Comparison of ENCODE assay signal across 1 cellular context in the genomic region with DNA sequence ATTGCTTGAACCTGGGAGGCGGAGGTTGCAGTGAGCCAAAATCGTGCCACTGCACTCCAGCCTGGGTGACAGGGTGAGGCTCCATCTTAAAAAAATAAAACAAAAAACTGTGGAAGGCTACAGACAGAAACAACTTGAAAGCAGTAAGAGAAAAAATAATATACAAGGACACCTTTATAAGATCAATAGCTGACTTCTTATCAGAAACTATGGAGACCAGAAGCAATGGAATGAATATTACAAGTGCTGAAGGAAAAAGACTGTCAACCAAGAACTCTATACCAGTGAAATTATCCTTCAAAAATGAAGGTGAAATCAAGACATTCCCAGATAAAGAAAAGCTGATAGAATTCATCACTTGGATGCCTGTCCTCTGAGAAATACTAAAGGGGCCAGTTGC.
TF ChIP-seq lines count a peak whose summit lies in the region.

No MANE protein-coding gene starts in this region.

TF ChIP-seq in GM12878, 131 proteins besides CTCF, POLR2A, EP300 and RAD21 (continued from another document):
- TF ChIP-seq CBFB (IDR thresholded peaks at IDR 0.05; ENCODE audit: low read depth) (no peak), ZSCAN29 (IDR thresholded peaks at IDR 0.05) (no peak), PML (IDR thresholded peaks at IDR 0.05; ENCODE audit: low read length) (no peak), ZNF274 (IDR thresholded peaks at IDR 0.05; ENCODE audit: insufficient read depth, insufficient read length) (no peak), ZNF622 (IDR thresholded peaks at IDR 0.05) (no peak)
- TF ChIP-seq, protein P1, sequence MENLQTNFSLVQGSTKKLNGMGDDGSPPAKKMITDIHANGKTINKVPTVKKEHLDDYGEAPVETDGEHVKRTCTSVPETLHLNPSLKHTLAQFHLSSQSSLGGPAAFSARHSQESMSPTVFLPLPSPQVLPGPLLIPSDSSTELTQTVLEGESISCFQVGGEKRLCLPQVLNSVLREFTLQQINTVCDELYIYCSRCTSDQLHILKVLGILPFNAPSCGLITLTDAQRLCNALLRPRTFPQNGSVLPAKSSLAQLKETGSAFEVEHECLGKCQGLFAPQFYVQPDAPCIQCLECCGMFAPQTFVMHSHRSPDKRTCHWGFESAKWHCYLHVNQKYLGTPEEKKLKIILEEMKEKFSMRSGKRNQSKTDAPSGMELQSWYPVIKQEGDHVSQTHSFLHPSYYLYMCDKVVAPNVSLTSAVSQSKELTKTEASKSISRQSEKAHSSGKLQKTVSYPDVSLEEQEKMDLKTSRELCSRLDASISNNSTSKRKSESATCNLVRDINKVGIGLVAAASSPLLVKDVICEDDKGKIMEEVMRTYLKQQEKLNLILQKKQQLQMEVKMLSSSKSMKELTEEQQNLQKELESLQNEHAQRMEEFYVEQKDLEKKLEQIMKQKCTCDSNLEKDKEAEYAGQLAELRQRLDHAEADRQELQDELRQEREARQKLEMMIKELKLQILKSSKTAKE (IDR thresholded peaks at IDR 0.05; ENCODE audit: low read depth, poor library complexity, severe bottlenecking): peak; percentile 31
- TF ChIP-seq, protein P2, sequence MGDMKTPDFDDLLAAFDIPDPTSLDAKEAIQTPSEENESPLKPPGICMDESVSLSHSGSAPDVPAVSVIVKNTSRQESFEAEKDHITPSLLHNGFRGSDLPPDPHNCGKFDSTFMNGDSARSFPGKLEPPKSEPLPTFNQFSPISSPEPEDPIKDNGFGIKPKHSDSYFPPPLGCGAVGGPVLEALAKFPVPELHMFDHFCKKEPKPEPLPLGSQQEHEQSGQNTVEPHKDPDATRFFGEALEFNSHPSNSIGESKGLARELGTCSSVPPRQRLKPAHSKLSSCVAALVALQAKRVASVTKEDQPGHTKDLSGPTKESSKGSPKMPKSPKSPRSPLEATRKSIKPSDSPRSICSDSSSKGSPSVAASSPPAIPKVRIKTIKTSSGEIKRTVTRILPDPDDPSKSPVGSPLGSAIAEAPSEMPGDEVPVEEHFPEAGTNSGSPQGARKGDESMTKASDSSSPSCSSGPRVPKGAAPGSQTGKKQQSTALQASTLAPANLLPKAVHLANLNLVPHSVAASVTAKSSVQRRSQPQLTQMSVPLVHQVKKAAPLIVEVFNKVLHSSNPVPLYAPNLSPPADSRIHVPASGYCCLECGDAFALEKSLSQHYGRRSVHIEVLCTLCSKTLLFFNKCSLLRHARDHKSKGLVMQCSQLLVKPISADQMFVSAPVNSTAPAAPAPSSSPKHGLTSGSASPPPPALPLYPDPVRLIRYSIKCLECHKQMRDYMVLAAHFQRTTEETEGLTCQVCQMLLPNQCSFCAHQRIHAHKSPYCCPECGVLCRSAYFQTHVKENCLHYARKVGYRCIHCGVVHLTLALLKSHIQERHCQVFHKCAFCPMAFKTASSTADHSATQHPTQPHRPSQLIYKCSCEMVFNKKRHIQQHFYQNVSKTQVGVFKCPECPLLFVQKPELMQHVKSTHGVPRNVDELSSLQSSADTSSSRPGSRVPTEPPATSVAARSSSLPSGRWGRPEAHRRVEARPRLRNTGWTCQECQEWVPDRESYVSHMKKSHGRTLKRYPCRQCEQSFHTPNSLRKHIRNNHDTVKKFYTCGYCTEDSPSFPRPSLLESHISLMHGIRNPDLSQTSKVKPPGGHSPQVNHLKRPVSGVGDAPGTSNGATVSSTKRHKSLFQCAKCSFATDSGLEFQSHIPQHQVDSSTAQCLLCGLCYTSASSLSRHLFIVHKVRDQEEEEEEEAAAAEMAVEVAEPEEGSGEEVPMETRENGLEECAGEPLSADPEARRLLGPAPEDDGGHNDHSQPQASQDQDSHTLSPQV (IDR thresholded peaks at IDR 0.05): no peak
- TF ChIP-seq, protein P3, sequence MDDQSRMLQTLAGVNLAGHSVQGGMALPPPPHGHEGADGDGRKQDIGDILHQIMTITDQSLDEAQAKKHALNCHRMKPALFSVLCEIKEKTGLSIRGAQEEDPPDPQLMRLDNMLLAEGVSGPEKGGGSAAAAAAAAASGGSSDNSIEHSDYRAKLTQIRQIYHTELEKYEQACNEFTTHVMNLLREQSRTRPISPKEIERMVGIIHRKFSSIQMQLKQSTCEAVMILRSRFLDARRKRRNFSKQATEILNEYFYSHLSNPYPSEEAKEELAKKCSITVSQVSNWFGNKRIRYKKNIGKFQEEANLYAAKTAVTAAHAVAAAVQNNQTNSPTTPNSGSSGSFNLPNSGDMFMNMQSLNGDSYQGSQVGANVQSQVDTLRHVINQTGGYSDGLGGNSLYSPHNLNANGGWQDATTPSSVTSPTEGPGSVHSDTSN (IDR thresholded peaks at IDR 0.05; ENCODE audit: insufficient replicate concordance, low read depth, low read length): no peak
